1 cellular context compared by ENCODE assay signal in genomic region chr15:90232196-90232595, GRCh38.
TF ChIP-seq lines count a peak whose summit lies in the region.

No MANE protein-coding gene starts in this region.

TF ChIP-seq in GM23338, 12 proteins besides CTCF, POLR2A, EP300 and RAD21 (continued from another document):
- no peak for TF ChIP-seq EZH2 (IDR thresholded peaks at IDR 0.05; ENCODE audit: low read depth, unreplicated experiment)
- no peak for TF ChIP-seq ETS1 (IDR thresholded peaks at IDR 0.05)
